ENCODE assay signal across 43 cellular contexts in genomic region chr11:20205807-20206206, GRCh38. TPM values are rescaled to one million over a fixed set of nuclear protein-coding genes. Genes with fewer than 3 reads are reported as not detected.
"Had no signal": no experiment of that assay in that cellular context is flagged by ENCODE, and none has a peak within 500 bp of the region (broad histone marks: within the 10 kb centered on the region; RNA-seq: fewer than 3 reads in every experiment).

No MANE protein-coding gene starts in this region.

- H3K4me1 ChIP-seq: adrenal gland, ascending aorta, breast epithelium had no signal

- H3K4me3 Mint-ChIP-seq: activated naive CD4-positive, alpha-beta T cell treated with anti-CD3 and anti-CD28 coated beads for 36 hours; activated naive CD4-positive, alpha-beta T cell treated with anti-CD3 and anti-CD28 coated beads, Interleukin-2, amount 10 ng/mL, durations not matched to agents 7 days and 5 days; activated naive CD4-positive, alpha-beta T cell treated with anti-CD3 and anti-CD28 coated beads, Interleukin-2, amount 50 U/mL, for 24 hours; activated naive CD8-positive, alpha-beta T cell; activated naive CD8-positive, alpha-beta T cell treated with anti-CD3 and anti-CD28 coated beads for 36 hours; activated naive CD8-positive, alpha-beta T cell treated with anti-CD3 and anti-CD28 coated beads, Interleukin-2, amount 10 ng/mL, durations not matched to agents 7 days and 5 days; activated naive CD8-positive, alpha-beta T cell treated with anti-CD3 and anti-CD28 coated beads, Interleukin-2, amount 50 U/mL, for 24 hours; activated T-cell treated with anti-CD3 and anti-CD28 coated beads, Interleukin-2, amount 50 U/mL, for 24 hours; activated T-cell treated with anti-CD3 and anti-CD28 coated beads, Interleukin-2, amount 50 U/mL, for 4 hours; activated T-cell treated with anti-CD3 and anti-CD28 coated beads, Interleukin-2, amount 50 U/mL, for 72 hours; activated T-helper 1 cell treated with anti-CD3 and anti-CD28 coated beads, Interleukin-12 subunit alpha, Interleukin-12 subunit beta, Interleukin-2, Interleukin-4 antibody, amounts not matched to agents 30 ng/mL and 10 ng/mL and 1 ng/mL, durations not matched to agents 14 hours and 24 hours and 36 hours; activated T-helper 17 cell treated with anti-CD3 and anti-CD28 coated beads, Interleukin-2, amount 50 U/mL, for 72 hours; brain; central memory CD8-positive, alpha-beta T cell had no signal

- H3K9me3 Mint-ChIP-seq: activated naive CD4-positive, alpha-beta T cell treated with anti-CD3 and anti-CD28 coated beads, Interleukin-2, amount 10 ng/mL, durations not matched to agents 7 days and 5 days; activated naive CD4-positive, alpha-beta T cell treated with anti-CD3 and anti-CD28 coated beads, Interleukin-2, amount 50 U/mL, for 24 hours; activated naive CD4-positive, alpha-beta T cell treated with anti-CD3 and anti-CD28 coated beads, Interleukin-2, amount 50 U/mL, for 72 hours; activated naive CD8-positive, alpha-beta T cell treated with anti-CD3 and anti-CD28 coated beads, Interleukin-2, amount 10 ng/mL, durations not matched to agents 7 days and 5 days; activated naive CD8-positive, alpha-beta T cell treated with anti-CD3 and anti-CD28 coated beads, Interleukin-2, amount 50 U/mL, for 24 hours; activated T-cell treated with anti-CD3 and anti-CD28 coated beads, Interleukin-2, amount 50 U/mL, for 24 hours; activated T-cell treated with anti-CD3 and anti-CD28 coated beads, Interleukin-2, amount 50 U/mL, for 4 hours; activated T-helper 1 cell treated with anti-CD3 and anti-CD28 coated beads, Interleukin-12 subunit alpha, Interleukin-12 subunit beta, Interleukin-2, Interleukin-4 antibody, amounts not matched to agents 30 ng/mL and 10 ng/mL and 1 ng/mL, durations not matched to agents 14 hours and 24 hours and 36 hours; activated T-helper 17 cell treated with anti-CD3 and anti-CD28 coated beads, Interleukin-2, amount 50 U/mL, for 72 hours; activated T-helper 2 cell treated with anti-CD3 and anti-CD28 coated beads, Interferon-gamma antibody, Interleukin-2, Interleukin-4, amounts not matched to agents 10 μg/mL and 5 μg/mL and 100 μg/mL, durations not matched to agents 14 hours and 24 hours and 36 hours; central memory CD8-positive, alpha-beta T cell had no signal

- DNase-seq: activated effector memory CD4-positive, alpha-beta T cell treated with anti-CD3 and anti-CD28 coated beads, Interleukin-2, amount 50 U/mL, for 16 hours; activated effector memory CD4-positive, alpha-beta T cell treated with Interleukin-2 at 50 U/mL for 16 hours; activated gamma-delta T cell; activated gamma-delta T cell treated with Interleukin-2 at 50 U/mL for 16 hours; activated naive CD4-positive, alpha-beta T cell; activated naive CD4-positive, alpha-beta T cell treated with anti-CD3 and anti-CD28 coated beads for 36 hours; activated naive CD4-positive, alpha-beta T cell treated with anti-CD3 and anti-CD28 coated beads, Interleukin-2, amount 10 ng/mL, durations not matched to agents 7 days and 5 days; activated naive CD4-positive, alpha-beta T cell treated with anti-CD3 and anti-CD28 coated beads, Interleukin-2, amount 50 U/mL, for 16 hours; activated naive CD4-positive, alpha-beta T cell treated with Interleukin-2 at 50 U/mL for 16 hours; activated naive CD8-positive, alpha-beta T cell treated with anti-CD3 and anti-CD28 coated beads for 36 hours; activated naive CD8-positive, alpha-beta T cell treated with anti-CD3 and anti-CD28 coated beads, Interleukin-2, amount 10 ng/mL, durations not matched to agents 7 days and 5 days; activated naive CD8-positive, alpha-beta T cell treated with anti-CD3 and anti-CD28 coated beads, Interleukin-2, amount 50 U/mL, for 24 hours; activated T-cell treated with anti-CD3 and anti-CD28 coated beads, Interleukin-2, amount 50 U/mL, for 24 hours; activated T-cell treated with anti-CD3 and anti-CD28 coated beads, Interleukin-2, amount 50 U/mL, for 4 hours; activated T-cell treated with anti-CD3 and anti-CD28 coated beads, Interleukin-2, amount 50 U/mL, for 48 hours; activated T-cell treated with anti-CD3 and anti-CD28 coated beads, Interleukin-2, amount 50 U/mL, for 72 hours; adrenal gland; amniotic stem cell; amygdala; anterior cingulate cortex; aorta; body of pancreas; brain microvascular endothelial cell; caudate nucleus; central memory CD4-positive, alpha-beta T cell; cerebellar nuclear complex had no signal

- ATAC-seq: activated naive CD4-positive, alpha-beta T cell treated with anti-CD3 and anti-CD28 coated beads, Interleukin-2, amount 50 U/mL, for 72 hours; activated naive CD8-positive, alpha-beta T cell treated with anti-CD3 and anti-CD28 coated beads, Interleukin-2, amount 50 U/mL, for 24 hours; activated T-cell treated with anti-CD3 and anti-CD28 coated beads, Interleukin-2, amount 50 U/mL, for 4 hours; activated T-cell treated with anti-CD3 and anti-CD28 coated beads, Interleukin-2, amount 50 U/mL, for 72 hours; activated T-helper 17 cell treated with anti-CD3 and anti-CD28 coated beads, Interleukin-2, amount 50 U/mL, for 72 hours; body of pancreas had no signal

- H3K36me3 ChIP-seq: adrenal gland, ascending aorta, brain microvascular endothelial cell, breast epithelium, cardiac muscle cell had no signal

- H3K36me3 Mint-ChIP-seq: activated naive CD4-positive, alpha-beta T cell treated with anti-CD3 and anti-CD28 coated beads, Interleukin-2, amount 10 ng/mL, durations not matched to agents 7 days and 5 days; activated naive CD8-positive, alpha-beta T cell; activated naive CD8-positive, alpha-beta T cell treated with anti-CD3 and anti-CD28 coated beads for 36 hours; activated naive CD8-positive, alpha-beta T cell treated with anti-CD3 and anti-CD28 coated beads, Interleukin-2, amount 10 ng/mL, durations not matched to agents 7 days and 5 days; brain had no signal

- H3K4me1 Mint-ChIP-seq: activated naive CD8-positive, alpha-beta T cell treated with anti-CD3 and anti-CD28 coated beads, Interleukin-2, amount 50 U/mL, for 24 hours; activated T-helper 17 cell treated with anti-CD3 and anti-CD28 coated beads, Interleukin-2, amount 50 U/mL, for 72 hours; central memory CD8-positive, alpha-beta T cell had no signal

- H3K27ac Mint-ChIP-seq: activated naive CD4-positive, alpha-beta T cell treated with anti-CD3 and anti-CD28 coated beads for 36 hours; activated naive CD4-positive, alpha-beta T cell treated with anti-CD3 and anti-CD28 coated beads, Interleukin-2, amount 10 ng/mL, durations not matched to agents 7 days and 5 days; activated naive CD4-positive, alpha-beta T cell treated with anti-CD3 and anti-CD28 coated beads, Interleukin-2, amount 50 U/mL, for 24 hours; activated naive CD4-positive, alpha-beta T cell treated with anti-CD3 and anti-CD28 coated beads, Interleukin-2, amount 50 U/mL, for 72 hours; activated naive CD8-positive, alpha-beta T cell; activated naive CD8-positive, alpha-beta T cell treated with anti-CD3 and anti-CD28 coated beads for 36 hours; activated naive CD8-positive, alpha-beta T cell treated with anti-CD3 and anti-CD28 coated beads, Interleukin-2, amount 10 ng/mL, durations not matched to agents 7 days and 5 days; activated naive CD8-positive, alpha-beta T cell treated with anti-CD3 and anti-CD28 coated beads, Interleukin-2, amount 50 U/mL, for 24 hours; activated T-cell treated with anti-CD3 and anti-CD28 coated beads, Interleukin-2, amount 50 U/mL, for 24 hours; activated T-cell treated with anti-CD3 and anti-CD28 coated beads, Interleukin-2, amount 50 U/mL, for 72 hours; activated T-helper 1 cell treated with anti-CD3 and anti-CD28 coated beads, Interleukin-12 subunit alpha, Interleukin-12 subunit beta, Interleukin-2, Interleukin-4 antibody, amounts not matched to agents 30 ng/mL and 10 ng/mL and 1 ng/mL, durations not matched to agents 14 hours and 24 hours and 36 hours; activated T-helper 17 cell treated with anti-CD3 and anti-CD28 coated beads, Interleukin-2, amount 50 U/mL, for 72 hours; activated T-helper 2 cell treated with anti-CD3 and anti-CD28 coated beads, Interferon-gamma antibody, Interleukin-2, Interleukin-4, amounts not matched to agents 10 μg/mL and 5 μg/mL and 100 μg/mL, durations not matched to agents 14 hours and 24 hours and 36 hours; brain had no signal

- H3K27ac ChIP-seq: adrenal gland, ascending aorta, body of pancreas, brain microvascular endothelial cell, breast epithelium, cardiac muscle cell had no signal

- H3K4me3 ChIP-seq: adrenal gland, ascending aorta, body of pancreas, breast epithelium, cardiac muscle cell had no signal

- H3K27me3 ChIP-seq: ascending aorta, body of pancreas had no signal

- H3K9me3 ChIP-seq: adrenal gland, ascending aorta, body of pancreas, breast epithelium had no signal

RNA-seq across cellular contexts. Expression of gene DBX1, which starts 45.5 kb away (rescaled TPM):
- total RNA-seq: activated naive CD4-positive, alpha-beta T cell treated with anti-CD3 and anti-CD28 coated beads for 36 hours; activated naive CD4-positive, alpha-beta T cell treated with anti-CD3 and anti-CD28 coated beads, Interleukin-2, amount 50 U/mL, for 72 hours; activated naive CD8-positive, alpha-beta T cell treated with anti-CD3 and anti-CD28 coated beads for 36 hours; activated naive CD8-positive, alpha-beta T cell treated with anti-CD3 and anti-CD28 coated beads, Interleukin-2, amount 10 ng/mL, durations not matched to agents 7 days and 5 days; activated T-cell treated with anti-CD3 and anti-CD28 coated beads, Interleukin-2, amount 50 U/mL, for 4 hours; activated T-cell treated with anti-CD3 and anti-CD28 coated beads, Interleukin-2, amount 50 U/mL, for 72 hours; activated T-helper 1 cell treated with anti-CD3 and anti-CD28 coated beads, Interleukin-12 subunit alpha, Interleukin-12 subunit beta, Interleukin-2, Interleukin-4 antibody, amounts not matched to agents 30 ng/mL and 10 ng/mL and 1 ng/mL, durations not matched to agents 14 hours and 24 hours and 36 hours; activated T-helper 17 cell treated with anti-CD3 and anti-CD28 coated beads, Interleukin-2, amount 50 U/mL, for 72 hours; activated T-helper 2 cell treated with anti-CD3 and anti-CD28 coated beads, Interferon-gamma antibody, Interleukin-2, Interleukin-4, amounts not matched to agents 10 μg/mL and 5 μg/mL and 100 μg/mL, durations not matched to agents 14 hours and 24 hours and 36 hours; adrenal gland; aorta; ascending aorta; astrocyte; body of pancreas; breast epithelium; bronchial epithelial cell; cardiac muscle cell; cardiac septum; cerebellum; chondrocyte had no signal
- polyA plus RNA-seq: adipose tissue, adrenal gland, aorta, cardiac muscle cell had no signal
